ENCODE assay signal across 20 cellular contexts in the genomic region with DNA sequence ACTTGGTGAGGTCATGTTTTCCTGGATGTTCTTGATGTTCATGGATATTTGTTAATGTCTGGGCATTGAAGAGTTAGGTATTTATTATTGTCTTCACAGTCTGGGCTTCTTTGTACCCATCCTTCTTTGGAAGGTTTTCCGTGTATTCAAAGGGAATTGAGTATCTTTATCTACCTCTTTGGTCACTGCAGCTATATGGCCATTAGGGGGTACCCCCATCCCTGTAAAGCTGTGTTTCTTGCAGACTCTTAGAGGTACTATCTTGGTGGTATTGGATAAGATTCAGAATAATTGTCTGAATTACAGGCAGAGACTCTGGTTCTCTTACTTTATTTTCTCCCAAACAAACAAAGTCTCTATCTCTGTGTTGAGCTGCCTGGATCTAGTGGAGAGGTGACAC.
"Had no signal": no experiment of that assay in that cellular context is flagged by ENCODE, and none has a peak within 500 bp of the region (broad histone marks: within the 10 kb centered on the region; RNA-seq: fewer than 3 reads in every experiment).

No MANE protein-coding gene starts in this region.

- FAIRE-seq: keratinocyte had no signal

- H3K36me3 ChIP-seq: gastrocnemius medialis, lower lobe of right lung, stomach, thyroid gland, vagina had no signal

- H2AFZ ChIP-seq: parathyroid adenoma had no signal

- DNase-seq: cortex of kidney; effector memory CD8-positive, alpha-beta T cell; gastrocnemius medialis; head of caudate nucleus; left ventricle myocardium superior; lower lobe of right lung; natural killer cell; stimulated activated CD4-positive, alpha-beta T cell treated with anti-CD3 and anti-CD28 coated beads, Interleukin-2, amount 100 ng/mL, for 24 hours; stimulated activated CD4-positive, alpha-beta T cell treated with anti-CD3 and anti-CD28 coated beads, Interleukin-4, amount 100 ng/mL, for 24 hours; stimulated activated naive CD4-positive, alpha-beta T cell treated with Interleukin-2 at 50 U/mL for 16 hours; stomach; thyroid gland; trophoblast cell had no signal

- H3K9ac ChIP-seq: parathyroid adenoma had no signal

- H3K36me3 Mint-ChIP-seq: stimulated activated effector memory CD8-positive, alpha-beta T cell treated with anti-CD3 and anti-CD28 coated beads, Interleukin-12 subunit alpha, Interleukin-12 subunit beta, amount 100 ng/mL, for 72 hours had no signal

- H3K27ac ChIP-seq: gastrocnemius medialis, lower lobe of right lung, parathyroid adenoma, stomach, thyroid gland, vagina had no signal

- H3K27ac Mint-ChIP-seq: effector memory CD8-positive, alpha-beta T cell; natural killer cell; progenitor cell of endocrine pancreas; stimulated activated effector memory CD8-positive, alpha-beta T cell treated with anti-CD3 and anti-CD28 coated beads, Interleukin-12 subunit alpha, Interleukin-12 subunit beta, amount 100 ng/mL, for 72 hours had no signal

- H3K4me1 Mint-ChIP-seq: natural killer cell; neural crest cell; stimulated activated effector memory CD8-positive, alpha-beta T cell treated with anti-CD3 and anti-CD28 coated beads, Interleukin-12 subunit alpha, Interleukin-12 subunit beta, amount 100 ng/mL, for 72 hours had no signal

- H3K27me3 Mint-ChIP-seq: effector memory CD8-positive, alpha-beta T cell; progenitor cell of endocrine pancreas had no signal

- ATAC-seq: effector memory CD8-positive, alpha-beta T cell; gastrocnemius medialis; left ventricle myocardium superior; lower lobe of right lung; natural killer cell; sciatic nerve; stimulated activated effector memory CD8-positive, alpha-beta T cell treated with anti-CD3 and anti-CD28 coated beads, Interleukin-12 subunit alpha, Interleukin-12 subunit beta, amount 100 ng/mL, for 72 hours had no signal

- H3K4me3 Mint-ChIP-seq: effector memory CD8-positive, alpha-beta T cell; natural killer cell; neural crest cell; stimulated activated effector memory CD8-positive, alpha-beta T cell treated with anti-CD3 and anti-CD28 coated beads, Interleukin-12 subunit alpha, Interleukin-12 subunit beta, amount 100 ng/mL, for 72 hours had no signal

- H3K4me1 ChIP-seq: gastrocnemius medialis, lower lobe of right lung, parathyroid adenoma, stomach, thyroid gland, vagina had no signal

- H3K4me3 ChIP-seq: gastrocnemius medialis, lower lobe of right lung, stomach, thyroid gland, vagina had no signal

- H3K27me3 ChIP-seq: gastrocnemius medialis, stomach, thyroid gland, vagina had no signal

- H3K9me3 ChIP-seq: gastrocnemius medialis, lower lobe of right lung, thyroid gland, vagina had no signal

- H3K79me2 ChIP-seq: parathyroid adenoma had no signal
